ENCODE assay signal across 8 cellular contexts in genomic region chr16:28845173-28846079, GRCh38. TPM values are rescaled to one million over a fixed set of nuclear protein-coding genes. Genes with fewer than 3 reads are reported as not detected.
DNase-seq lines count a peak whose midpoint lies in the region; ATAC-seq and TF ChIP-seq lines count a peak whose summit lies in the region.

No MANE protein-coding gene starts in this region.

- CTCF ChIA-PET in activated CD8-positive, alpha-beta T cell treated with anti-CD3 and anti-CD28 coated beads, Interleukin-2, amount 10 ng/mL, durations not matched to agents 7 days and 5 days (lab: Charles Lee): interaction anchor here (0.6 to 3.6 kb wide), 7 partner anchors 11 to 98 kb away, joined by 3 to 51 read pairs (median 6); partner anchors contain the start of genes ATXN2L and SH2B1

- intact Hi-C loops in Right ventricle myocardium superior (cut with DNase I): loop anchor here (2.0 kb wide), 1 partner anchor 17 kb away; the partner anchor contains the start of gene SH2B1
- intact Hi-C loops in left ventricle myocardium superior (cut with micrococcal nuclease): no loop called here
- intact Hi-C loops in psoas muscle (cut with DNase I): loop anchor here (1.0 to 5.0 kb wide), 4 partner anchors 18 to 102 kb away; partner anchors contain the start of genes ATXN2L (in 1 of the 2) and SH2B1 (in 1 of the 2)

- H3K27ac ChIP-seq in Karpas-422 (ENCODE audit: low read length) (peak overlapping the region; percentile 46), gastroesophageal sphincter (peak overlapping the region; percentile 44 to 93 (median 91)), psoas muscle (peak overlapping the region; percentile 89)

- peak overlapping the region; percentile 74 for H3K4me3 ChIP-seq in Karpas-422 (ENCODE audit: low read length)
- H3K4me3 ChIP-seq in gastroesophageal sphincter: peak overlapping the region; percentile 59 to 96
- H3K4me3 ChIP-seq in psoas muscle: peak overlapping the region; percentile 95

- 28 to 50% methylated on average over 11 to 12 of the region's 28 CpGs for WGBS in gastroesophageal sphincter (ENCODE audit: low coverage in 1 of 2), 2 donors
- 23 to 25% (median 25%) methylated on average over 28 of the region's 28 CpGs for WGBS in psoas muscle, 3 donors

- no peak for TF ChIP-seq EP300 in gastroesophageal sphincter (IDR thresholded peaks at IDR 0.05)

- H3K79me2 ChIP-seq in Karpas-422 (ENCODE audit: low read length): peaks cover 35% of the 10 kb centered on the region

- H3K36me3 Mint-ChIP-seq in activated CD8-positive, alpha-beta T cell treated with anti-CD3 and anti-CD28 coated beads, Interleukin-2, amount 10 ng/mL, durations not matched to agents 7 days and 5 days (ENCODE audit: low read depth): peaks cover 45% of the 10 kb centered on the region

- peak overlapping the region; percentile 89 for H3K9ac ChIP-seq in Karpas-422 (ENCODE audit: low read length)

- H2AFZ ChIP-seq in Karpas-422 (ENCODE audit: low read length): no peak overlapping the region

- H3K27me3 Mint-ChIP-seq in activated CD8-positive, alpha-beta T cell treated with anti-CD3 and anti-CD28 coated beads, Interleukin-2, amount 10 ng/mL, durations not matched to agents 7 days and 5 days (ENCODE audit: low read depth): no peaks in the 10 kb centered on the region

- peak overlapping the region; percentile 92 for H3K4me3 Mint-ChIP-seq in activated CD8-positive, alpha-beta T cell treated with anti-CD3 and anti-CD28 coated beads, Interleukin-2, amount 10 ng/mL, durations not matched to agents 7 days and 5 days

- TF ChIP-seq POLR2A in gastroesophageal sphincter (IDR thresholded peaks at IDR 0.05): no peak

- TF ChIP-seq CTCF in gastroesophageal sphincter (IDR thresholded peaks at IDR 0.05): no peak
- TF ChIP-seq CTCF in psoas muscle (IDR thresholded peaks at IDR 0.05): no peak

- H3K9me3 ChIP-seq in Karpas-422 (ENCODE audit: low read length) (no peaks in the 10 kb centered on the region), gastroesophageal sphincter (no peaks in the 10 kb centered on the region), psoas muscle (no peaks in the 10 kb centered on the region)

- POLR2A ChIA-PET in activated CD8-positive, alpha-beta T cell treated with anti-CD3 and anti-CD28 coated beads, Interleukin-2, amount 10 ng/mL, durations not matched to agents 7 days and 5 days (lab: Charles Lee): interaction anchor here (0.6 to 5.0 kb wide), 13 partner anchors 10 to 105 kb away, joined by 3 to 59 read pairs (median 4); partner anchors contain the start of genes ATXN2L, NFATC2IP and SH2B1

- peak overlapping the region; percentile 79 for H3K4me2 ChIP-seq in Karpas-422 (ENCODE audit: low read depth, low read length, poor library complexity, severe bottlenecking)

- H3K9me2 ChIP-seq in Karpas-422 (replicated peaks; ENCODE audit: insufficient read depth, low read length): no peaks in the 10 kb centered on the region

- H3K36me3 ChIP-seq in Karpas-422 (ENCODE audit: insufficient read depth, low read length) (peaks cover 25% of the 10 kb centered on the region), gastroesophageal sphincter (peaks cover 0 to 40% of the 10 kb centered on the region in 2 donors), psoas muscle (ENCODE audit: insufficient read depth in 1 of 2, low read depth in 1 of 2) (peaks cover 6 to 49% of the 10 kb centered on the region in 2 donors)

- no peak for ATAC-seq in Right ventricle myocardium superior (ENCODE audit: poor library complexity)
- no peak for ATAC-seq in left ventricle myocardium superior
- ATAC-seq in activated CD8-positive, alpha-beta T cell treated with anti-CD3 and anti-CD28 coated beads, Interleukin-2, amount 10 ng/mL, durations not matched to agents 7 days and 5 days: peak; percentile 14
- no peak for ATAC-seq in gastroesophageal sphincter
- peak in 1 of 4 donors; percentile 0 for ATAC-seq in psoas muscle

- H3K27me3 ChIP-seq in Karpas-422 (ENCODE audit: low read length): no peaks in the 10 kb centered on the region
- H3K27me3 ChIP-seq in gastroesophageal sphincter: no peaks in the 10 kb centered on the region
- no peaks in the 10 kb centered on the region for H3K27me3 ChIP-seq in psoas muscle (ENCODE audit: insufficient read depth in 3 of 3, low read length in 2 of 3)

- peak overlapping the region; percentile 94 for H3K27ac Mint-ChIP-seq in activated CD8-positive, alpha-beta T cell treated with anti-CD3 and anti-CD28 coated beads, Interleukin-2, amount 10 ng/mL, durations not matched to agents 7 days and 5 days

- H3K4me1 Mint-ChIP-seq in activated CD8-positive, alpha-beta T cell treated with anti-CD3 and anti-CD28 coated beads, Interleukin-2, amount 10 ng/mL, durations not matched to agents 7 days and 5 days (ENCODE audit: low read depth): peaks cover 27% of the 10 kb centered on the region

- peaks cover 15% of the 10 kb centered on the region for H3K4me1 ChIP-seq in Karpas-422 (ENCODE audit: low read length)
- peaks cover 0 to 32% (median 17%) of the 10 kb centered on the region in 3 donors for H3K4me1 ChIP-seq in gastroesophageal sphincter
- peaks cover 19% of the 10 kb centered on the region for H3K4me1 ChIP-seq in psoas muscle

- H4K20me1 ChIP-seq in Karpas-422 (ENCODE audit: insufficient read depth, low read depth, low read length): peaks cover 14% of the 10 kb centered on the region

- H3K9me3 Mint-ChIP-seq in activated CD8-positive, alpha-beta T cell treated with anti-CD3 and anti-CD28 coated beads, Interleukin-2, amount 10 ng/mL, durations not matched to agents 7 days and 5 days (ENCODE audit: insufficient read depth): no peaks in the 10 kb centered on the region

- peak; percentile 25 for DNase-seq in Right ventricle myocardium superior
- DNase-seq in left ventricle myocardium superior: no peak
- DNase-seq in Karpas-422: peak; percentile 93
- DNase-seq in activated CD8-positive, alpha-beta T cell treated with anti-CD3 and anti-CD28 coated beads, Interleukin-2, amount 10 ng/mL, durations not matched to agents 7 days and 5 days: peak; percentile 64
- DNase-seq in psoas muscle: no peak
- no peak for DNase-seq in NCI-H1930 (lab: John Stamatoyannopoulos, UW)
- DNase-seq in NCI-H1436 treated with DMSO at 0.1 percent for 48 hours (lab: John Stamatoyannopoulos, UW): no peak

RNA-seq across cellular contexts. Expression of gene TUFM, which starts 0.7 kb away (rescaled TPM):
- 253 TPM for total RNA-seq in Right ventricle myocardium superior
- total RNA-seq in left ventricle myocardium superior: 254 TPM
- total RNA-seq in Karpas-422 (2014; rRNA removed; shearing (Covaris generic); ENCODE audit: low replicate concordance): 161 and 250 TPM in 2 replicates
- total RNA-seq in activated CD8-positive, alpha-beta T cell treated with anti-CD3 and anti-CD28 coated beads, Interleukin-2, amount 10 ng/mL, durations not matched to agents 7 days and 5 days: 100 to 1,000 TPM; 150 to 153 TPM
- 10 to 100 TPM; 72.2 to 91.9 (median 85.3) TPM for total RNA-seq in gastroesophageal sphincter
- 100 to 1,000 TPM; 155 to 233 (median 187) TPM for total RNA-seq in psoas muscle
- polyA plus RNA-seq in psoas muscle: 100 to 1,000 TPM; 211 to 355 (median 240) TPM

RNA-seq across cellular contexts. Expression of gene SH2B1, which starts 18.2 kb away (rescaled TPM):
- total RNA-seq in Right ventricle myocardium superior (40.2 TPM), left ventricle myocardium superior (46.1 TPM), gastroesophageal sphincter (10 to 100 TPM; 23.6 to 51.0 (median 28.3) TPM), psoas muscle (10 to 100 TPM; 22.9 to 44.6 (median 39.9) TPM)
- total RNA-seq in Karpas-422 (2014; rRNA removed; shearing (Covaris generic); ENCODE audit: low replicate concordance): 18.8 and 47.5 TPM in 2 replicates
- total RNA-seq in activated CD8-positive, alpha-beta T cell treated with anti-CD3 and anti-CD28 coated beads, Interleukin-2, amount 10 ng/mL, durations not matched to agents 7 days and 5 days: 10 to 100 TPM; 47.8 to 52.2 TPM
- 10 to 100 TPM; 21.0 to 47.5 (median 28.1) TPM for polyA plus RNA-seq in psoas muscle

RNA-seq across cellular contexts. Expression of gene ATXN2L, which starts 22.6 kb away (rescaled TPM):
- total RNA-seq in Right ventricle myocardium superior (43.9 TPM), left ventricle myocardium superior (55.3 TPM), gastroesophageal sphincter (10 to 100 TPM; 44.4 to 65.1 (median 56.9) TPM), psoas muscle (10 to 100 TPM; 47.7 to 66.2 (median 55.4) TPM)
- 116 and 162 TPM in 2 replicates for total RNA-seq in Karpas-422 (2014; rRNA removed; shearing (Covaris generic); ENCODE audit: low replicate concordance)
- 100 to 1,000 TPM; 256 to 269 TPM for total RNA-seq in activated CD8-positive, alpha-beta T cell treated with anti-CD3 and anti-CD28 coated beads, Interleukin-2, amount 10 ng/mL, durations not matched to agents 7 days and 5 days
- 10 to 100 TPM; 28.8 to 50.0 (median 37.2) TPM for polyA plus RNA-seq in psoas muscle

RNA-seq across cellular contexts. Expression of gene ATP2A1, which starts 32.9 kb away (rescaled TPM):
- total RNA-seq in Right ventricle myocardium superior: not detected
- total RNA-seq in left ventricle myocardium superior: 0.45 TPM
- total RNA-seq in Karpas-422 (2014; rRNA removed; shearing (Covaris generic); ENCODE audit: low replicate concordance): 0.75 and 4.4 TPM in 2 replicates
- total RNA-seq in activated CD8-positive, alpha-beta T cell treated with anti-CD3 and anti-CD28 coated beads, Interleukin-2, amount 10 ng/mL, durations not matched to agents 7 days and 5 days: 1 to 10 TPM; 1.8 to 2.1 TPM
- total RNA-seq in gastroesophageal sphincter: under 1 TPM in 1 of 4 donors, not detected in 3; 0.31 TPM
- 1,000 to 10,000 TPM in 3 of 4 donors, 100 to 1,000 TPM in 1; 639 to 2,539 (median 1,923) TPM for total RNA-seq in psoas muscle
- polyA plus RNA-seq in psoas muscle: 1,000 to 10,000 TPM in 2 of 3 donors, 100 to 1,000 TPM in 1; 169 to 1,914 (median 1,496) TPM

Comparison
In these comparisons a context has a peak if more than half of its experiments do, and no peak if none do; other contexts are left out.
1. DNase-seq: peak in Right ventricle myocardium superior (single experiment), Karpas-422 (single experiment) and activated CD8-positive, alpha-beta T cell treated with anti-CD3 and anti-CD28 coated beads, Interleukin-2, amount 10 ng/mL, durations not matched to agents 7 days and 5 days (single experiment); none in left ventricle myocardium superior (single experiment), psoas muscle (0 of 2), NCI-H1930 (0 of 2) and NCI-H1436 treated with DMSO at 0.1 percent for 48 hours (single experiment).
2. Peak in every context shown above with its lines, with median percentiles within 50 percentile points of each other: H3K27ac ChIP-seq and H3K4me3 ChIP-seq.